ENCODE assay signal across 8 cellular contexts in the genomic region with DNA sequence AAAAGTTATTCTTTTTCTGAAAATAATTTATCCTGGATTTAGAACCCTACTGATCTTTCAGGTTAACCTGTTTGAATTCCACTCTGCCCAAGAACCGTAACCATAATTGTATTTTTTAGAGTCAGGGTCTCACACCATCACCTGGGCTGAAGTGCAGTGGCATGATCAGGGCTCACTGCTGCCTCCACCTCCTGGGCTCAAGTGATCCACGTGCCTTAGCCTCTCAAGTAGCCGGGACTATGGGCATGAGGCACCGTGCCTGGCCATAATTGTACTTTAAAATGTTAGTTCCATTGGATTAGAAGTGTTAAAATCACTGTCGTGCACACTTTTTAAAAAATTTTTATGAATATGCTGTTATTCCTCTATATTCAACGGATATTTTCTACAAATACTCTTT. TPM values are rescaled to one million over a fixed set of nuclear protein-coding genes. Genes with fewer than 3 reads are reported as not detected.
DNase-seq lines count a peak whose midpoint lies in the region; TF ChIP-seq lines count a peak whose summit lies in the region.

No MANE protein-coding gene starts in this region.

- peak overlapping the region; percentile 83 for H3K4me3 ChIP-seq in parathyroid adenoma (ENCODE audit: low read depth, low read length)

- H3K27me3 Mint-ChIP-seq in endothelial cell (ENCODE audit: unreplicated experiment) = peaks cover 2% of the 10 kb centered on the region

- H3K9me3 Mint-ChIP-seq in endothelial cell (ENCODE audit: unreplicated experiment) = no peaks in the 10 kb centered on the region

- H3K9me3 ChIP-seq in parathyroid adenoma (ENCODE audit: control insufficient read depth, low read length) = no peaks in the 10 kb centered on the region

- no peaks in the 10 kb centered on the region for H3K79me2 ChIP-seq in parathyroid adenoma

- no peaks in the 10 kb centered on the region for H3K4me1 ChIP-seq in parathyroid adenoma

- no peak overlapping the region for H3K27ac ChIP-seq in parathyroid adenoma

- peak overlapping the region; percentile 81 for H3K4me3 Mint-ChIP-seq in endothelial cell (ENCODE audit: unreplicated experiment)

- no peaks in the 10 kb centered on the region for H3K36me3 ChIP-seq in parathyroid adenoma (ENCODE audit: control insufficient read depth, insufficient read depth, low read length)

- no peak overlapping the region for H3K9ac ChIP-seq in parathyroid adenoma

- H3K4me1 Mint-ChIP-seq in endothelial cell (ENCODE audit: unreplicated experiment) = peaks cover 19% of the 10 kb centered on the region

- no peaks in the 10 kb centered on the region for H3K36me3 Mint-ChIP-seq in endothelial cell (ENCODE audit: low read depth, unreplicated experiment)

- peak overlapping the region; percentile 93 for H3K4me2 ChIP-seq in parathyroid adenoma (ENCODE audit: low read length)

- TF ChIP-seq CTCF in endothelial cell (IDR thresholded peaks at IDR 0.05; ENCODE audit: unreplicated experiment) (no peak), parathyroid adenoma (IDR thresholded peaks at IDR 0.05) (no peak)

- no peaks in the 10 kb centered on the region for H3K27me3 ChIP-seq in parathyroid adenoma (ENCODE audit: control insufficient read depth, insufficient read depth, low read length)

- H3K27ac Mint-ChIP-seq in endothelial cell (ENCODE audit: unreplicated experiment) = no peak overlapping the region

- H2AFZ ChIP-seq in parathyroid adenoma = peak overlapping the region; percentile 93

- DNase-seq in ELR (ENCODE audit: low read depth) = peak; percentile 13
- peak; percentile 27 for DNase-seq in NCI-H69 (lab: John Stamatoyannopoulos, UW)
- no peak for DNase-seq in endothelial cell (ENCODE audit: low spot score)
- DNase-seq in HCEC 1CT = no peak
- DNase-seq in AML-193 (lab: John Stamatoyannopoulos, UW) = no peak
- no peak for DNase-seq in activated CD4-positive, CD25-positive, alpha-beta regulatory T cell treated with anti-CD3 and anti-CD28 coated beads, Interleukin-2, amount 50 U/mL, for 72 hours
- no peak for DNase-seq in occipital lobe (lab: John Stamatoyannopoulos, UW)

RNA-seq across cellular contexts. Expression of gene MTMR10, which starts 1.0 kb away (rescaled TPM):
- total RNA-seq in endothelial cell (ENCODE audit: unreplicated experiment) = 15.1 TPM
- 13.4 TPM for total RNA-seq in occipital lobe

Comparison
In these comparisons a context has a peak if more than half of its experiments do, and no peak if none do; other contexts are left out.
1. DNase-seq: peak in ELR (single experiment) and NCI-H69 (single experiment); none in endothelial cell (single experiment), HCEC 1CT (single experiment), AML-193 (0 of 2), activated CD4-positive, CD25-positive, alpha-beta regulatory T cell treated with anti-CD3 and anti-CD28 coated beads, Interleukin-2, amount 50 U/mL, for 72 hours (single experiment) and occipital lobe (single experiment).